In the genomic region with DNA sequence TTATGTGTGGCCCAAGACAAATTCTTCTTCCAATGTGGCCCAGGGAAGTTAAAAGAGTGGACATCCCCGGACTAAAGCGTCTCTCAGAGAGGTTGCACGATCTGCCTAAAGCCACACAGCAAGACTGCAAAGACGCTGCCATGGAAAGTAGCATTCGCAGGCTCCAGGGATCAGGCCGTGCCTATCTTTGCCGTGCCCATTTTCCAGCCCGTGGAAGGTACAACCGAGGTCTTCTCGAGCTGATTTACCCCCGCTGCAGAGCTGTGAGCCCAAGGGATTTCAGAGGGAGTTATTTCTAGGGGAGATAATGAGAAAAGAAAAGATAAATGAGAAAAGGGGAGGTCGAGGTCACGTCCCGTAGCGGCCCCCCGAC, we compare ENCODE assay signal across 9 cellular contexts. TPM values are rescaled to one million over a fixed set of nuclear protein-coding genes. Genes with fewer than 3 reads are reported as not detected.
DNase-seq lines count a peak whose midpoint lies in the region; ATAC-seq, FAIRE-seq and TF ChIP-seq lines count a peak whose summit lies in the region.
"Had no signal": no experiment of that assay in that cellular context is flagged by ENCODE, and none has a peak within 500 bp of the region (broad histone marks: within the 10 kb centered on the region; RNA-seq: fewer than 3 reads in every experiment).

No MANE protein-coding gene starts in this region.

- peak overlapping the region; percentile 88 for H3K4me3 Mint-ChIP-seq in Caco-2 (ENCODE audit: unreplicated experiment)

- POLR2A ChIA-PET in Caco-2 (lab: Charles Lee): no interaction called here
- POLR2A ChIA-PET in Panc1 (lab: Charles Lee): no interaction called here

- H3K36me3 ChIP-seq in Caco-2 (ENCODE audit: control insufficient read depth, insufficient read depth, low read length) (no peaks in the 10 kb centered on the region), Panc1 (ENCODE audit: control insufficient read depth, insufficient read depth, low read length) (no peaks in the 10 kb centered on the region), pancreas (no peaks in the 10 kb centered on the region)

- H3K4me3 ChIP-seq in Caco-2 (ENCODE audit: low read depth, low read length) (peak overlapping the region; percentile 74), Panc1 (ENCODE audit: low read depth in 2 of 2, low read length in 2 of 2) (peak overlapping the region; percentile 56 to 67), epithelial cell of esophagus (ENCODE audit: low read length) (peak overlapping the region; percentile 51), pancreas (peak overlapping the region; percentile 49 to 55 (median 50))

- H3K9me3 ChIP-seq in Caco-2: no peaks in the 10 kb centered on the region
- no peaks in the 10 kb centered on the region for H3K9me3 ChIP-seq in Panc1 (ENCODE audit: control insufficient read depth, insufficient read depth, low read depth, low read length)
- H3K9me3 ChIP-seq in pancreas: no peaks in the 10 kb centered on the region

- BruUV-seq in Caco-2 (replicated peaks; lab: Mats Ljungman, UMichigan): no TSS peak
- BruUV-seq in Panc1 (replicated peaks; lab: Mats Ljungman, UMichigan): no TSS peak

- DNase-seq in Caco-2: no peak
- DNase-seq in Panc1 (ENCODE audit: low read depth, low spot score): no peak
- DNase-seq in epithelial cell of esophagus (ENCODE audit: low read depth): no peak
- DNase-seq in pancreas: no peak
- DNase-seq in central memory CD4-positive, alpha-beta T cell: no peak
- DNase-seq in NCI-H226: no peak
- no peak for DNase-seq in posterior cingulate gyrus

- peak overlapping the region; percentile 76 for H3K27ac Mint-ChIP-seq in Caco-2 (ENCODE audit: unreplicated experiment)

- ATAC-seq in Panc1 (no peak), pancreas (no peak), HG02759 (IDR thresholded peaks at IDR 0.05; ENCODE audit: unreplicated experiment) (no peak)

- H3K4me1 ChIP-seq in Caco-2 (peaks cover 11% of the 10 kb centered on the region; the same call in 1 of the 2 replicates), Panc1 (ENCODE audit: control insufficient read depth, insufficient read depth, low read length) (peaks cover 29% of the 10 kb centered on the region), pancreas (peaks cover 0 to 8% (median 7%) of the 10 kb centered on the region in 3 donors)

- no peaks in the 10 kb centered on the region for H3K9me3 Mint-ChIP-seq in Caco-2 (ENCODE audit: unreplicated experiment)

- FAIRE-seq in pancreas (lab: Jason Lieb, UNC): no peak

- intact Hi-C loops in Caco-2 (cut with micrococcal nuclease; ENCODE audit: unreplicated experiment) (loop anchor here (1.0 to 2.0 kb wide), 3 partner anchors 13 to 77 kb away; no protein-coding TSS in a partner anchor), Panc1 (cut with micrococcal nuclease; ENCODE audit: unreplicated experiment) (loop anchor here (1.0 kb wide), 1 partner anchor 77 kb away; no protein-coding TSS in a partner anchor), pancreas (cut with DNase I) (loop anchor here in 1 of 3 donors (10.0 kb wide), 1 partner anchor 52 kb away; a partner anchor contains a TSS), posterior cingulate gyrus (cut with DNase I) (no loop called here)

- H3K27ac ChIP-seq in Panc1 (ENCODE audit: low read length) (peak overlapping the region; percentile 79), pancreas (no peak overlapping the region)

- CTCF ChIA-PET in Caco-2 (lab: Charles Lee) (interaction anchor here (0.7 to 2.6 kb wide), 5 partner anchors 17 to 223 kb away, joined by 3 to 18 read pairs (median 5); a partner anchor contains a TSS), Panc1 (lab: Charles Lee) (interaction anchor here (0.8 kb wide), 2 partner anchors 82 to 104 kb away, joined by 3 to 6 read pairs; a partner anchor contains a TSS)

- H3K27me3 ChIP-seq in Caco-2 (replicated peaks; ENCODE audit: control insufficient read depth, insufficient read depth, low read length): no peaks in the 10 kb centered on the region
- H3K27me3 ChIP-seq in Panc1 (ENCODE audit: control insufficient read depth, insufficient read depth, low read length): no peaks in the 10 kb centered on the region
- H3K27me3 ChIP-seq in pancreas: no peaks in the 10 kb centered on the region

- peaks cover 18% of the 10 kb centered on the region for H3K4me1 Mint-ChIP-seq in Caco-2 (ENCODE audit: low read depth, unreplicated experiment)

- no peaks in the 10 kb centered on the region for H3K27me3 Mint-ChIP-seq in Caco-2 (ENCODE audit: insufficient read depth, unreplicated experiment)

- TF ChIP-seq CTCF in Caco-2 (IDR thresholded peaks at IDR 0.05; ENCODE audit: insufficient read depth in 1 of 2, low read depth in 1 of 2, low read length in 1 of 2, severe bottlenecking in 1 of 2, unreplicated experiment in 1 of 2) (no peak), Panc1 (IDR thresholded peaks at IDR 0.05) (no peak), epithelial cell of esophagus (IDR thresholded peaks at IDR 0.05; ENCODE audit: insufficient read depth, low read depth, low read length, missing control alignments) (no peak), pancreas (IDR thresholded peaks at IDR 0.05) (no peak)

- 26 to 28% methylated on average over 16 of the region's 16 CpGs for WGBS in pancreas, 2 donors

- H3K36me3 Mint-ChIP-seq in Caco-2 (ENCODE audit: insufficient read depth, unreplicated experiment): peaks cover 10% of the 10 kb centered on the region

- in situ Hi-C loops in Panc1 (cut with HindIII; ENCODE audit: low pct_unique_long_range_greater_than_20kb, low sequenced_read_pairs): no loop called here

RNA-seq across cellular contexts. Expression of a gene that starts 1.0 kb away (rescaled TPM):
- total RNA-seq in Caco-2 (2022) (1.3 and 1.7 TPM in 2 replicates), Panc1 (2021; ENCODE audit: unreplicated experiment) (4.0 TPM), pancreas (1 to 10 TPM in 1 of 6 donors, under 1 TPM in 5; 0.25 to 1.1 (median 0.81) TPM)
- 6.5 TPM for polyA plus RNA-seq in Panc1 (2012; ENCODE audit: insufficient read length)
- polyA plus RNA-seq in pancreas: 1 to 10 TPM; 3.7 to 4.8 TPM

RNA-seq across cellular contexts. Expression of a gene that starts 3.7 kb away (rescaled TPM):
- total RNA-seq in Caco-2 (2022) (27.2 and 32.0 TPM in 2 replicates), Panc1 (2021; ENCODE audit: unreplicated experiment) (82.6 TPM), pancreas (10 to 100 TPM; 17.4 to 36.8 (median 19.8) TPM)
- polyA plus RNA-seq in Panc1 (2012; ENCODE audit: insufficient read length): 73.5 TPM
- polyA plus RNA-seq in pancreas: 10 to 100 TPM; 37.1 to 44.6 TPM

RNA-seq across cellular contexts. Expression of a gene that starts 18.7 kb away (rescaled TPM):
- total RNA-seq in Caco-2 (2022): 0.41 and 0.84 TPM in 2 replicates
- total RNA-seq in Panc1 (2021; ENCODE audit: unreplicated experiment): 1.5 TPM
- polyA plus RNA-seq in Panc1 (2012; ENCODE audit: insufficient read length): 2.5 TPM
- total RNA-seq in pancreas: under 1 TPM in 2 of 6 donors, not detected in 4; 0.24 to 0.28 TPM
- polyA plus RNA-seq in pancreas: under 1 TPM; 0.34 to 0.68 TPM
- total RNA-seq: ureter had no signal

RNA-seq across cellular contexts. Expression of a gene that starts 46.4 kb away (rescaled TPM):
- 38.3 and 39.5 TPM in 2 replicates for total RNA-seq in Caco-2 (2022)
- 74.4 TPM for total RNA-seq in Panc1 (2021; ENCODE audit: unreplicated experiment)
- 63.9 TPM for polyA plus RNA-seq in Panc1 (2012; ENCODE audit: insufficient read length)
- total RNA-seq in pancreas: 10 to 100 TPM; 10.8 to 18.9 (median 14.5) TPM
- 10 to 100 TPM; 60.4 to 65.8 TPM for polyA plus RNA-seq in pancreas

RNA-seq across cellular contexts. Expression of a gene that starts 53.1 kb away (rescaled TPM):
- total RNA-seq in Caco-2 (2022) (41.0 and 43.3 TPM in 2 replicates), Panc1 (2021; ENCODE audit: unreplicated experiment) (72.1 TPM), pancreas (10 to 100 TPM; 11.1 to 17.5 (median 15.2) TPM)
- 77.1 TPM for polyA plus RNA-seq in Panc1 (2012; ENCODE audit: insufficient read length)
- 10 to 100 TPM; 18.0 to 20.7 TPM for polyA plus RNA-seq in pancreas
